Comparison of ENCODE assay signal across 11 cellular contexts in the genomic region with DNA sequence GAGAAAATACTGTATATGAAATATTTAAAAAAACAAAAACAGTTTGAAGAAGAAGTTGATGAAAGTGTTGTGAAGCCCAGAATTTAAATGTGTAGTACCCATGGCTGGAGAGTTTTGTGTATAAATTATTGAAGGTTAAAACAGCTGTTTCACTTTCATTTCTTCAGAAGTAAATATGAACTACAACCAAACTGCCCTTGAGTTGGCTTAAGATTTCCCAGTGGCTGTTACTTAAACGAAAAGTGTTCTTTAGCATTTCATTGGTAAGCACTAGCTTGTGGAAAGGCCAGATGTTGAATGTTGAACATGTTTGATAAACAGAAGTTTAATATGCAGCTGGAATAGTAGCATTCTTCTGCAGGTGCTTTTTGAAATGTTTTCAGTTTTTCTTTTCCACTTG.
DNase-seq lines count a peak whose midpoint lies in the region; TF ChIP-seq lines count a peak whose summit lies in the region.
"Had no signal": no experiment of that assay in that cellular context is flagged by ENCODE, and none has a peak within 500 bp of the region (broad histone marks: within the 10 kb centered on the region; RNA-seq: fewer than 3 reads in every experiment).

No MANE protein-coding gene starts in this region.

- no peaks in the 10 kb centered on the region for H3K27me3 ChIP-seq in PC-9 (ENCODE audit: insufficient read depth, low read depth)
- H3K27me3 ChIP-seq in colonic mucosa, result no peaks in the 10 kb centered on the region

- H3K9me2 ChIP-seq in PC-9 (ENCODE audit: insufficient read depth), result 0 out of 2 replicates have a peak, but pooled peaks cover 4% of the 10 kb centered on the region

- intact Hi-C loops in activated CD4-positive, alpha-beta memory T cell treated with anti-CD3 and anti-CD28 coated beads for 36 hours (cut with micrococcal nuclease), result loop anchor here (2.0 kb wide), 1 partner anchor 82 kb away; a partner anchor contains a TSS
- intact Hi-C loops in PC-9 (cut with micrococcal nuclease; ENCODE audit: unreplicated experiment) (no loop called here), colonic mucosa (cut with DNase I) (no loop called here)

- POLR2A ChIA-PET in activated CD4-positive, alpha-beta memory T cell treated with anti-CD3 and anti-CD28 coated beads for 36 hours (lab: Charles Lee), result interaction anchor here (2.5 kb wide), 1 partner anchor 50 kb away, joined by 9 read pairs; no protein-coding TSS in a partner anchor
- POLR2A ChIA-PET in PC-9 (lab: Charles Lee; ENCODE audit: unreplicated experiment), result no interaction called here

- H3F3A ChIP-seq in PC-9 (ENCODE audit: insufficient read depth, low read depth), result no peaks in the 10 kb centered on the region

- H3K4me3 Mint-ChIP-seq in activated naive CD4-positive, alpha-beta T cell treated with anti-CD3 and anti-CD28 coated beads, Interleukin-2, amount 10 ng/mL, durations not matched to agents 7 days and 5 days, result peak overlapping the region; percentile 37
- peak overlapping the region; percentile 65 for H3K4me3 Mint-ChIP-seq in activated CD4-positive, alpha-beta memory T cell treated with anti-CD3 and anti-CD28 coated beads for 36 hours
- H3K4me3 Mint-ChIP-seq in immature natural killer cell, result peak overlapping the region; percentile 46 to 74 (median 68)

- H3K9me3 Mint-ChIP-seq in activated naive CD4-positive, alpha-beta T cell treated with anti-CD3 and anti-CD28 coated beads, Interleukin-2, amount 10 ng/mL, durations not matched to agents 7 days and 5 days, result no peaks in the 10 kb centered on the region
- no peaks in the 10 kb centered on the region for H3K9me3 Mint-ChIP-seq in activated CD4-positive, alpha-beta memory T cell treated with anti-CD3 and anti-CD28 coated beads for 36 hours
- H3K9me3 Mint-ChIP-seq in immature natural killer cell, result no peaks in the 10 kb centered on the region

- CTCF ChIA-PET in activated naive CD4-positive, alpha-beta T cell treated with anti-CD3 and anti-CD28 coated beads, Interleukin-2, amount 10 ng/mL, durations not matched to agents 7 days and 5 days (lab: Charles Lee), result no interaction called here
- CTCF ChIA-PET in activated CD4-positive, alpha-beta memory T cell treated with anti-CD3 and anti-CD28 coated beads for 36 hours (lab: Charles Lee), result interaction anchor here (0.7 to 2.8 kb wide), 4 partner anchors 14 to 276 kb away, joined by 3 to 12 read pairs (median 3); a partner anchor contains a TSS
- CTCF ChIA-PET in PC-9 (lab: Charles Lee), result no interaction called here

- no peak overlapping the region for H2AFZ ChIP-seq in PC-9

- H3K36me3 Mint-ChIP-seq in activated naive CD4-positive, alpha-beta T cell treated with anti-CD3 and anti-CD28 coated beads, Interleukin-2, amount 10 ng/mL, durations not matched to agents 7 days and 5 days, result peaks cover 3% of the 10 kb centered on the region
- H3K36me3 Mint-ChIP-seq in activated CD4-positive, alpha-beta memory T cell treated with anti-CD3 and anti-CD28 coated beads for 36 hours, result peaks cover 2% of the 10 kb centered on the region
- no peaks in the 10 kb centered on the region for H3K36me3 Mint-ChIP-seq in immature natural killer cell

- peak overlapping the region; percentile 69 for H3K27ac Mint-ChIP-seq in activated naive CD4-positive, alpha-beta T cell treated with anti-CD3 and anti-CD28 coated beads, Interleukin-2, amount 10 ng/mL, durations not matched to agents 7 days and 5 days
- H3K27ac Mint-ChIP-seq in activated CD4-positive, alpha-beta memory T cell treated with anti-CD3 and anti-CD28 coated beads for 36 hours, result peak overlapping the region; percentile 80
- H3K27ac Mint-ChIP-seq in immature natural killer cell, result peak overlapping the region; percentile 13 to 77 (median 67)

- H3K36me3 ChIP-seq in PC-9 (ENCODE audit: low read depth) (no peaks in the 10 kb centered on the region), colonic mucosa (no peaks in the 10 kb centered on the region)

- no peak overlapping the region for H3K4me2 ChIP-seq in PC-9

- BruUV-seq in PC-9 (replicated peaks; lab: Mats Ljungman, UMichigan), result no TSS peak

- H3K9me3 ChIP-seq in PC-9 (ENCODE audit: insufficient read depth, low read depth) (no peaks in the 10 kb centered on the region), colonic mucosa (no peaks in the 10 kb centered on the region)

- H3K79me2 ChIP-seq in PC-9 (ENCODE audit: low read depth), result peaks cover 8% of the 10 kb centered on the region; the same call in 1 of the 2 replicates

- no peak overlapping the region for H3K4me3 ChIP-seq in PC-9
- H3K4me3 ChIP-seq in colonic mucosa, result no peak overlapping the region
- H3K4me3 ChIP-seq: lung had no signal

- H3K27ac ChIP-seq in PC-9 (no peak overlapping the region), colonic mucosa (no peak overlapping the region)

- TF ChIP-seq CTCF in PC-9 (conservative IDR thresholded peaks at IDR 0.05), result no peak
- no peak for TF ChIP-seq CTCF in colonic mucosa (IDR thresholded peaks at IDR 0.05)

- DNase-seq in activated naive CD4-positive, alpha-beta T cell treated with anti-CD3 and anti-CD28 coated beads, Interleukin-2, amount 10 ng/mL, durations not matched to agents 7 days and 5 days, result no peak
- DNase-seq in activated naive CD4-positive, alpha-beta T cell treated with Interleukin-2 at 50 U/mL for 16 hours, result no peak
- no peak for DNase-seq in activated CD4-positive, alpha-beta memory T cell treated with anti-CD3 and anti-CD28 coated beads for 36 hours
- peak in 2 of 3 donors; percentile 11 to 21 for DNase-seq in immature natural killer cell
- DNase-seq in stromal cell of bone marrow (ENCODE audit: low read depth), result peak; percentile 9
- DNase-seq in AG20443 (ENCODE audit: low spot score), result no peak
- DNase-seq in PC-9, result no peak
- DNase-seq in colonic mucosa, result no peak
- DNase-seq: cerebellar nuclear complex, glutamatergic neuron had no signal

- H4K20me1 ChIP-seq in PC-9 (ENCODE audit: insufficient read depth), result peaks cover 34% of the 10 kb centered on the region

- H3K4me1 ChIP-seq in PC-9 (replicated peaks; ENCODE audit: insufficient read depth) (no peaks in the 10 kb centered on the region), colonic mucosa (no peaks in the 10 kb centered on the region)

- no peak overlapping the region for H3K9ac ChIP-seq in colonic mucosa (ENCODE audit: low read depth in 2 of 2, low read length in 2 of 2)

- H3K4me1 Mint-ChIP-seq in activated naive CD4-positive, alpha-beta T cell treated with anti-CD3 and anti-CD28 coated beads, Interleukin-2, amount 10 ng/mL, durations not matched to agents 7 days and 5 days, result peaks cover 54% of the 10 kb centered on the region
- H3K4me1 Mint-ChIP-seq in activated CD4-positive, alpha-beta memory T cell treated with anti-CD3 and anti-CD28 coated beads for 36 hours (ENCODE audit: low read depth), result peaks cover 64% of the 10 kb centered on the region
- H3K4me1 Mint-ChIP-seq in immature natural killer cell, result peaks cover 69 to 80% of the 10 kb centered on the region in 2 donors

- H3K27me3 Mint-ChIP-seq in activated naive CD4-positive, alpha-beta T cell treated with anti-CD3 and anti-CD28 coated beads, Interleukin-2, amount 10 ng/mL, durations not matched to agents 7 days and 5 days, result no peaks in the 10 kb centered on the region
- no peaks in the 10 kb centered on the region for H3K27me3 Mint-ChIP-seq in activated CD4-positive, alpha-beta memory T cell treated with anti-CD3 and anti-CD28 coated beads for 36 hours
- peaks cover 0 to 10% (median 6%) of the 10 kb centered on the region in 3 donors for H3K27me3 Mint-ChIP-seq in immature natural killer cell (ENCODE audit: low read depth in 3 of 3)

Comparison
In these comparisons a context has a peak if more than half of its experiments do, and no peak if none do; other contexts are left out.
1. DNase-seq: peak in immature natural killer cell (2 of 3) and stromal cell of bone marrow (single experiment); none in activated naive CD4-positive, alpha-beta T cell treated with anti-CD3 and anti-CD28 coated beads, Interleukin-2, amount 10 ng/mL, durations not matched to agents 7 days and 5 days (single experiment), activated naive CD4-positive, alpha-beta T cell treated with Interleukin-2 at 50 U/mL for 16 hours (single experiment), activated CD4-positive, alpha-beta memory T cell treated with anti-CD3 and anti-CD28 coated beads for 36 hours (single experiment), AG20443 (single experiment), PC-9 (0 of 2) and colonic mucosa (single experiment).
2. Peak in every context shown above with its lines, with median percentiles within 50 percentile points of each other: H3K27ac Mint-ChIP-seq and H3K4me3 Mint-ChIP-seq.